10 cellular contexts compared by ENCODE assay signal in the genomic region with DNA sequence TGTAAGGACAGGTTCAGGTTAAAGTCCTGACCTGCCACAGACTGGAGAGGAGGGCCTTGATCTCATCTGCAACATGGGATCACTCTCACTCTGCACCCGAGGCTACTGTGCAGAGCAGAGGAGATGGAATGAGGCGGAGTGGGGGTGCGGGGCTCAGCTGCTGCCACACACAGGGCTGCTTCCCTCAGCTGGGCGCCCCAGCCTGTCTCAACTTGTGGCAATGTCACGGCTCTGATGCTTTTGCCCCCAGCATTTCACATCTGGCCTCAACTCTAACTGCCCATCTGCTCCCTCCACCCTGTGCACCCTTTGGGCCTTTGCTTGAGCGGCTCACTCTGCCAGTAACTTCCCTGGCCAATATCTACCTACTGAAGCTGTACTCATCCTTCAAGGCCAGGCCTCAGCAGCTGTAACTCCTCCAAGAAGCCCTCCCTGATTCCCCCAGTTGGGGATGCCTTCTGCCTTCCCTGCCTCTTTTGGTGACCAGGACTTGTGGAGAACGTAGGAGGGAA.
DNase-seq lines count a peak whose midpoint lies in the region; ATAC-seq, FAIRE-seq and TF ChIP-seq lines count a peak whose summit lies in the region.
"Had no signal": no experiment of that assay in that cellular context is flagged by ENCODE, and none has a peak within 500 bp of the region (broad histone marks: within the 10 kb centered on the region; RNA-seq: fewer than 3 reads in every experiment).

No MANE protein-coding gene starts in this region.

- no peaks in the 10 kb centered on the region for H4K20me1 ChIP-seq in GM12878 (ENCODE audit: control insufficient read depth, insufficient read depth)

- no peak for TF ChIP-seq POLR2A in GM12878 (IDR thresholded peaks at IDR 0.05; ENCODE audit: low read depth, low read length)
- TF ChIP-seq POLR2A in upper lobe of left lung (IDR thresholded peaks at IDR 0.05): no peak

- no peak for DNase-seq in activated naive CD4-positive, alpha-beta T cell treated with anti-CD3 and anti-CD28 coated beads for 36 hours
- DNase-seq in activated naive CD4-positive, alpha-beta T cell treated with Interleukin-2 at 50 U/mL for 16 hours: no peak
- no peak for DNase-seq in GM12878 (ENCODE audit: low read depth, low spot score)
- peak; percentile 77 for DNase-seq in myocyte (ENCODE audit: low read depth)
- DNase-seq in upper lobe of left lung: no peak
- DNase-seq in NCI-H526 treated with DMSO at 0.1 percent for 48 hours (lab: John Stamatoyannopoulos, UW): no peak
- DNase-seq in 8988T: no peak
- DNase-seq: T1000 had no signal

- in situ Hi-C loops in GM12878 (cut with MboI): no loop called here

- H3K4me1 ChIP-seq in GM12878 (ENCODE audit: control insufficient read depth, insufficient read depth, low read length) (peaks cover 37% of the 10 kb centered on the region), upper lobe of left lung (peaks cover 39 to 58% (median 54%) of the 10 kb centered on the region in 4 donors)

- H3K9me3 Mint-ChIP-seq in activated naive CD4-positive, alpha-beta T cell treated with anti-CD3 and anti-CD28 coated beads for 36 hours: no peaks in the 10 kb centered on the region

- no peaks in the 10 kb centered on the region for H3K27me3 Mint-ChIP-seq in activated naive CD4-positive, alpha-beta T cell treated with anti-CD3 and anti-CD28 coated beads for 36 hours (ENCODE audit: low read depth)

- RAD21 ChIA-PET in GM12878 (lab: Charles Lee; ENCODE audit: unreplicated experiment): interaction anchor here (0.7 to 4.4 kb wide), 32 partner anchors 8 to 398 kb away, joined by 3 to 132 read pairs (median 9); partner anchors contain the start of genes POLR1A, PTCD3 and ST3GAL5

- peaks cover 38 to 46% of the 10 kb centered on the region in 2 experiments for H3K36me3 ChIP-seq in GM12878 (ENCODE audit: control insufficient read depth in 2 of 2, insufficient read depth in 2 of 2, low read length in 1 of 2)
- peaks cover 0 to 61% (median 33%) of the 10 kb centered on the region in 4 donors for H3K36me3 ChIP-seq in upper lobe of left lung

- H3K4me2 ChIP-seq in GM12878 (ENCODE audit: control insufficient read depth, insufficient read depth): peak overlapping the region; percentile 72

- H3K9ac ChIP-seq in GM12878 (ENCODE audit: control insufficient read depth, insufficient read depth, low read length): peak overlapping the region; percentile 46; the same call in 1 of the 2 replicates

- H2AFZ ChIP-seq in GM12878 (ENCODE audit: control insufficient read depth, low read depth, low read length): peak overlapping the region; percentile 36; the same call in 1 of the 2 replicates

- no peak for FAIRE-seq in GM12878 (lab: Jason Lieb, UNC)

- BruUV-seq in GM12878 (replicated peaks; lab: Mats Ljungman, UMichigan): TSS peak; percentile 32

- no peaks in the 10 kb centered on the region for H3K79me2 ChIP-seq in GM12878 (ENCODE audit: control insufficient read depth, insufficient read depth, low read length)

- H3K4me3 Mint-ChIP-seq in activated naive CD4-positive, alpha-beta T cell treated with anti-CD3 and anti-CD28 coated beads for 36 hours: no peak overlapping the region

- WGBS in GM12878 (ENCODE audit: insufficient coverage, insufficient replicate concordance, low lambda C conversion rate, missing lambda C conversion rate): 84% methylated on average over 7 of the region's 7 CpGs
- WGBS in upper lobe of left lung, 2 donors: 69 to 77% methylated on average over 5 to 7 of the region's 7 CpGs

- SMC1A ChIA-PET in GM12878 (lab: Charles Lee; ENCODE audit: uncharacterized antibody, unreplicated experiment): interaction anchor here (0.9 to 4.8 kb wide), 32 partner anchors 10 to 206 kb away, joined by 3 to 114 read pairs (median 8); partner anchors contain the start of gene ST3GAL5

- H3K9me3 ChIP-seq in GM12878 (replicated peaks; ENCODE audit: control insufficient read depth, insufficient read depth, low read length) (no peaks in the 10 kb centered on the region), upper lobe of left lung (no peaks in the 10 kb centered on the region)

- ATAC-seq in GM12878 (no peak), upper lobe of left lung (ENCODE audit: low FRiP score in 2 of 2) (no peak), GM21528 (IDR thresholded peaks at IDR 0.05; ENCODE audit: low FRiP score, unreplicated experiment) (no peak)

- intact Hi-C loops in activated naive CD4-positive, alpha-beta T cell treated with anti-CD3 and anti-CD28 coated beads for 36 hours (cut with micrococcal nuclease): loop anchor here (5.0 to 10.0 kb wide), 2 partner anchors 418 to 621 kb away; partner anchors contain the start of genes CAPG, SH2D6 and USP39
- intact Hi-C loops in GM12878 (cut with micrococcal nuclease; ENCODE audit: unreplicated experiment): no loop called here

- TF ChIP-seq RAD21 in GM12878 (IDR thresholded peaks at IDR 0.05; ENCODE audit: insufficient read depth, low read depth, low read length): no peak

- H3K36me3 Mint-ChIP-seq in activated naive CD4-positive, alpha-beta T cell treated with anti-CD3 and anti-CD28 coated beads for 36 hours (ENCODE audit: low read depth): peaks cover 70% of the 10 kb centered on the region

- CTCF ChIA-PET in activated naive CD4-positive, alpha-beta T cell treated with anti-CD3 and anti-CD28 coated beads for 36 hours (lab: Charles Lee): interaction anchor here (0.7 to 6.9 kb wide), 9 partner anchors 9 to 207 kb away, joined by 3 to 80 read pairs (median 4); partner anchors contain the start of gene ST3GAL5
- CTCF ChIA-PET in GM12878 (lab: Yijun Ruan, JAX): interaction anchor here (0.6 to 6.8 kb wide), 22 partner anchors 9 to 398 kb away, joined by 3 to 100 read pairs (median 8); partner anchors contain the start of gene ST3GAL5

- H3K27ac ChIP-seq in GM12878 (ENCODE audit: control insufficient read depth, insufficient read depth) (peak overlapping the region; percentile 76), upper lobe of left lung (peak overlapping the region; percentile 88 to 96 (median 93))
- H3K27ac ChIP-seq: C4-2B had no signal

- no peak for TF ChIP-seq CTCF in GM12878 (IDR thresholded peaks at IDR 0.05 in 2 of 3, conservative IDR thresholded peaks at IDR 0.05 in 1 of 3; ENCODE audit: control insufficient read depth in 2 of 3, extremely low read depth in 1 of 3, insufficient read depth in 1 of 3, low read depth in 3 of 3, low read length in 3 of 3)
- TF ChIP-seq CTCF in upper lobe of left lung (IDR thresholded peaks at IDR 0.05): no peak

- H3K27ac Mint-ChIP-seq in activated naive CD4-positive, alpha-beta T cell treated with anti-CD3 and anti-CD28 coated beads for 36 hours: peak overlapping the region; percentile 95

- H3K27me3 ChIP-seq in GM12878 (replicated peaks in 1 of 2; ENCODE audit: control insufficient read depth in 2 of 2, insufficient read depth in 2 of 2, low read length in 1 of 2) (no peaks in the 10 kb centered on the region), upper lobe of left lung (no peaks in the 10 kb centered on the region)

- no peak overlapping the region for H3K4me3 ChIP-seq in GM12878
- no peak overlapping the region for H3K4me3 ChIP-seq in upper lobe of left lung

- peaks cover 74% of the 10 kb centered on the region for H3K4me1 Mint-ChIP-seq in activated naive CD4-positive, alpha-beta T cell treated with anti-CD3 and anti-CD28 coated beads for 36 hours (ENCODE audit: low read depth)

- POLR2A ChIA-PET in GM12878 (lab: Charles Lee): interaction anchor here (0.6 to 4.0 kb wide), 16 partner anchors 13 to 406 kb away, joined by 3 to 43 read pairs (median 4); partner anchors contain the start of genes KDM3A and ST3GAL5

- TF ChIP-seq EP300 in GM12878 (IDR thresholded peaks at IDR 0.05; ENCODE audit: borderline replicate concordance in 1 of 2, control insufficient read depth in 1 of 2, low read depth in 2 of 2, low read length in 2 of 2) (no peak), upper lobe of left lung (IDR thresholded peaks at IDR 0.05) (no peak)

TF ChIP-seq in GM12878, 131 proteins besides CTCF, POLR2A, EP300 and RAD21:
- TF ChIP-seq SMARCA5 (IDR thresholded peaks at IDR 0.05) (peak; percentile 58), JUND (IDR thresholded peaks at IDR 0.05; ENCODE audit: low read depth, low read length) (no peak), SREBF1 (IDR thresholded peaks at IDR 0.05; ENCODE audit: low read length) (no peak)
